16 cellular contexts compared by ENCODE assay signal in the genomic region with DNA sequence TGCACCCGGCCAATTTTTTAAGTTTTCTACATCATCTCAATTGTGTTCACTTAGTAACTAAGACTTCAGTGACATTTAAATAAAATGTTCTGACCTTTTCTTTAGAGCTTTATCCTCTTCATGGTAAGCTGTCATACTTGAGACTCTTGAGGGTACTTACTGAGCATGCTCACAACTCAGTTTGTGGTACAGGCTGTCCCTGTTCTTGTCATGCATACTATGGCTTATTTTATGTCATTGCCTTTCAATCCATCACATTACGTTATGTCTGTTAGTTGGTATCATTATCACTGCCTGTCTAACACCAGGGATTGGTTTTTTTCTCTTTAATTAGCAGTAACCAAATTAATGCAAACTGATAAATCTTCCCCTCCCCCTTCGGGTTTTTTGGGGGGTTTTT. TPM values are rescaled to one million over a fixed set of nuclear protein-coding genes. Genes with fewer than 3 reads are reported as not detected.
DNase-seq lines count a peak whose midpoint lies in the region; ATAC-seq and TF ChIP-seq lines count a peak whose summit lies in the region.
"Had no signal": no experiment of that assay in that cellular context is flagged by ENCODE, and none has a peak within 500 bp of the region (broad histone marks: within the 10 kb centered on the region; RNA-seq: fewer than 3 reads in every experiment).

No MANE protein-coding gene starts in this region.

- peaks cover 5 to 7% of the 10 kb centered on the region in 2 donors for H3K4me1 Mint-ChIP-seq in natural killer cell treated with Interleukin-12 subunit alpha and Interleukin-12 subunit beta and Interleukin-15 and Interleukin-18, amount 100 ng/mL, for 72 hours (ENCODE audit: low read depth in 2 of 2)
- H3K4me1 Mint-ChIP-seq in natural killer cell, result no peaks in the 10 kb centered on the region
- peaks cover 7% of the 10 kb centered on the region for H3K4me1 Mint-ChIP-seq in activated naive CD8-positive, alpha-beta T cell (ENCODE audit: low read depth)
- H3K4me1 Mint-ChIP-seq in stimulated activated effector memory CD8-positive, alpha-beta T cell treated with anti-CD3 and anti-CD28 coated beads, Interleukin-12 subunit alpha, Interleukin-12 subunit beta, amount 100 ng/mL, for 72 hours, result peaks cover 21% of the 10 kb centered on the region
- H3K4me1 Mint-ChIP-seq in stimulated activated naive CD8-positive, alpha-beta T cell treated with anti-CD3 and anti-CD28 coated beads, Interleukin-15, amount 100 ng/mL, for 72 hours, result peaks cover 48% of the 10 kb centered on the region

- H3K36me3 ChIP-seq in spleen, result peaks cover 0 to 93% (median 7%) of the 10 kb centered on the region in 6 donors
- H3K36me3 ChIP-seq: BE2C had no signal

- H3K27ac Mint-ChIP-seq in natural killer cell treated with Interleukin-12 subunit alpha and Interleukin-12 subunit beta and Interleukin-15 and Interleukin-18, amount 100 ng/mL, for 72 hours, result peak overlapping the region; percentile 28 to 31
- no peak overlapping the region for H3K27ac Mint-ChIP-seq in natural killer cell
- peak overlapping the region; percentile 54 for H3K27ac Mint-ChIP-seq in activated naive CD8-positive, alpha-beta T cell
- no peak overlapping the region for H3K27ac Mint-ChIP-seq in stimulated activated effector memory CD8-positive, alpha-beta T cell treated with anti-CD3 and anti-CD28 coated beads, Interleukin-12 subunit alpha, Interleukin-12 subunit beta, amount 100 ng/mL, for 72 hours
- peak overlapping the region; percentile 12 to 16 for H3K27ac Mint-ChIP-seq in stimulated activated naive CD8-positive, alpha-beta T cell treated with anti-CD3 and anti-CD28 coated beads, Interleukin-15, amount 100 ng/mL, for 72 hours
- H3K27ac Mint-ChIP-seq: CD4-positive, alpha-beta memory T cell had no signal

- H3K36me3 Mint-ChIP-seq in natural killer cell treated with Interleukin-12 subunit alpha and Interleukin-12 subunit beta and Interleukin-15 and Interleukin-18, amount 100 ng/mL, for 72 hours, result no peaks in the 10 kb centered on the region
- no peaks in the 10 kb centered on the region for H3K36me3 Mint-ChIP-seq in natural killer cell
- H3K36me3 Mint-ChIP-seq in activated naive CD8-positive, alpha-beta T cell, result peaks cover 7% of the 10 kb centered on the region
- peaks cover 28% of the 10 kb centered on the region for H3K36me3 Mint-ChIP-seq in stimulated activated effector memory CD8-positive, alpha-beta T cell treated with anti-CD3 and anti-CD28 coated beads, Interleukin-12 subunit alpha, Interleukin-12 subunit beta, amount 100 ng/mL, for 72 hours

- no peak overlapping the region for H3K4me3 ChIP-seq in spleen
- H3K4me3 ChIP-seq: A549, GM23248 had no signal

- H3K4me3 Mint-ChIP-seq in natural killer cell treated with Interleukin-12 subunit alpha and Interleukin-12 subunit beta and Interleukin-15 and Interleukin-18, amount 100 ng/mL, for 72 hours, result peak overlapping the region; percentile 34
- no peak overlapping the region for H3K4me3 Mint-ChIP-seq in natural killer cell
- H3K4me3 Mint-ChIP-seq in activated naive CD8-positive, alpha-beta T cell, result no peak overlapping the region
- no peak overlapping the region for H3K4me3 Mint-ChIP-seq in stimulated activated effector memory CD8-positive, alpha-beta T cell treated with anti-CD3 and anti-CD28 coated beads, Interleukin-12 subunit alpha, Interleukin-12 subunit beta, amount 100 ng/mL, for 72 hours
- peak overlapping the region in 1 of 2 donors; percentile 2 for H3K4me3 Mint-ChIP-seq in stimulated activated naive CD8-positive, alpha-beta T cell treated with anti-CD3 and anti-CD28 coated beads, Interleukin-15, amount 100 ng/mL, for 72 hours
- H3K4me3 Mint-ChIP-seq: CD4-positive, alpha-beta memory T cell had no signal

- DNase-seq in natural killer cell treated with Interleukin-12 subunit alpha and Interleukin-12 subunit beta and Interleukin-15 and Interleukin-18, amount 100 ng/mL, for 72 hours (ENCODE audit: low spot score), result no peak
- DNase-seq in natural killer cell (no peak), spleen (no peak)
- DNase-seq in stimulated activated effector memory CD8-positive, alpha-beta T cell treated with anti-CD3 and anti-CD28 coated beads, Interleukin-12 subunit alpha, Interleukin-12 subunit beta, amount 100 ng/mL, for 72 hours (ENCODE audit: low spot score in 2 of 2), result no peak
- no peak for DNase-seq in stimulated activated naive CD8-positive, alpha-beta T cell treated with anti-CD3 and anti-CD28 coated beads, Interleukin-15, amount 100 ng/mL, for 72 hours
- DNase-seq: BE2C; CD4-positive, alpha-beta memory T cell; DMS79; GM23248 had no signal

- H3K9me3 ChIP-seq in spleen, result no peaks in the 10 kb centered on the region
- H3K9me3 ChIP-seq: A549, BE2C had no signal

- intact Hi-C loops in natural killer cell (cut with micrococcal nuclease), result no loop called here
- intact Hi-C loops in spleen (cut with DNase I; ENCODE audit: low total_unique reads), result no loop called here

- peak; percentile 57 to 79 for ATAC-seq in natural killer cell treated with Interleukin-12 subunit alpha and Interleukin-12 subunit beta and Interleukin-15 and Interleukin-18, amount 100 ng/mL, for 72 hours
- ATAC-seq in natural killer cell, result no peak
- ATAC-seq in stimulated activated effector memory CD8-positive, alpha-beta T cell treated with anti-CD3 and anti-CD28 coated beads, Interleukin-12 subunit alpha, Interleukin-12 subunit beta, amount 100 ng/mL, for 72 hours, result peak; percentile 57
- ATAC-seq in stimulated activated naive CD8-positive, alpha-beta T cell treated with anti-CD3 and anti-CD28 coated beads, Interleukin-15, amount 100 ng/mL, for 72 hours, result peak; percentile 74
- ATAC-seq in GM21381 (IDR thresholded peaks at IDR 0.05; ENCODE audit: unreplicated experiment), result no peak
- no peak for ATAC-seq in GM19467 (IDR thresholded peaks at IDR 0.05; ENCODE audit: unreplicated experiment)
- ATAC-seq: A549, HCT116, HepG2 had no signal

- no peaks in the 10 kb centered on the region for H3K27me3 Mint-ChIP-seq in natural killer cell treated with Interleukin-12 subunit alpha and Interleukin-12 subunit beta and Interleukin-15 and Interleukin-18, amount 100 ng/mL, for 72 hours
- no peaks in the 10 kb centered on the region for H3K27me3 Mint-ChIP-seq in natural killer cell (ENCODE audit: low read depth in 2 of 2)
- H3K27me3 Mint-ChIP-seq in activated naive CD8-positive, alpha-beta T cell, result no peaks in the 10 kb centered on the region
- H3K27me3 Mint-ChIP-seq in stimulated activated naive CD8-positive, alpha-beta T cell treated with anti-CD3 and anti-CD28 coated beads, Interleukin-15, amount 100 ng/mL, for 72 hours, result no peaks in the 10 kb centered on the region
- H3K27me3 Mint-ChIP-seq: CD4-positive, alpha-beta memory T cell had no signal

- WGBS in spleen, 5 donors, result 74 to 85% (median 76%) methylated on average over 3 of the region's 3 CpGs

- H3K27me3 ChIP-seq in spleen (replicated peaks in 1 of 7), result no peaks in the 10 kb centered on the region
- H3K27me3 ChIP-seq: BE2C had no signal

- H3K27ac ChIP-seq in spleen, result no peak overlapping the region
- H3K27ac ChIP-seq: A549, C4-2B, GM23248 had no signal

- no peak for TF ChIP-seq POLR2A in spleen (IDR thresholded peaks at IDR 0.05)

- no peaks in the 10 kb centered on the region for H3K9me3 Mint-ChIP-seq in natural killer cell treated with Interleukin-12 subunit alpha and Interleukin-12 subunit beta and Interleukin-15 and Interleukin-18, amount 100 ng/mL, for 72 hours
- no peaks in the 10 kb centered on the region for H3K9me3 Mint-ChIP-seq in natural killer cell
- H3K9me3 Mint-ChIP-seq in activated naive CD8-positive, alpha-beta T cell (ENCODE audit: low read depth), result no peaks in the 10 kb centered on the region
- no peaks in the 10 kb centered on the region for H3K9me3 Mint-ChIP-seq in stimulated activated effector memory CD8-positive, alpha-beta T cell treated with anti-CD3 and anti-CD28 coated beads, Interleukin-12 subunit alpha, Interleukin-12 subunit beta, amount 100 ng/mL, for 72 hours
- H3K9me3 Mint-ChIP-seq in stimulated activated naive CD8-positive, alpha-beta T cell treated with anti-CD3 and anti-CD28 coated beads, Interleukin-15, amount 100 ng/mL, for 72 hours, result no peaks in the 10 kb centered on the region
- H3K9me3 Mint-ChIP-seq: CD4-positive, alpha-beta memory T cell had no signal

- no peak for TF ChIP-seq CTCF in natural killer cell (IDR thresholded peaks at IDR 0.05)
- no peak for TF ChIP-seq CTCF in spleen (IDR thresholded peaks at IDR 0.05 in 8 of 11, conservative IDR thresholded peaks at IDR 0.05 in 3 of 11)

- H3K4me1 ChIP-seq in spleen, result no peaks in the 10 kb centered on the region
- H3K4me1 ChIP-seq: BE2C had no signal

RNA-seq across cellular contexts. Expression of a gene that starts 41.9 kb away (rescaled TPM):
- under 1 TPM; 0.33 to 0.40 TPM for total RNA-seq in natural killer cell treated with Interleukin-12 subunit alpha and Interleukin-12 subunit beta and Interleukin-15 and Interleukin-18, amount 100 ng/mL, for 72 hours
- under 1 TPM in 2 of 3 donors, not detected in 1; 0.14 to 0.21 TPM for total RNA-seq in natural killer cell
- total RNA-seq in spleen, result under 1 TPM in 5 of 7 donors, not detected in 2; 0.07 to 0.72 (median 0.32) TPM
- under 1 TPM in 2 of 3 donors, not detected in 1; 0.06 TPM for polyA plus RNA-seq in spleen
- total RNA-seq: CD4-positive, alpha-beta memory T cell had no signal
- polyA plus RNA-seq: CD4-positive, alpha-beta memory T cell; HepG2 had no signal

Comparison
In these comparisons a context has a peak if more than half of its experiments do, and no peak if none do; other contexts are left out.
1. ATAC-seq: peak in natural killer cell treated with Interleukin-12 subunit alpha and Interleukin-12 subunit beta and Interleukin-15 and Interleukin-18, amount 100 ng/mL, for 72 hours (2 of 2), stimulated activated effector memory CD8-positive, alpha-beta T cell treated with anti-CD3 and anti-CD28 coated beads, Interleukin-12 subunit alpha, Interleukin-12 subunit beta, amount 100 ng/mL, for 72 hours (single experiment) and stimulated activated naive CD8-positive, alpha-beta T cell treated with anti-CD3 and anti-CD28 coated beads, Interleukin-15, amount 100 ng/mL, for 72 hours (single experiment); none in natural killer cell (0 of 3), GM21381 (single experiment) and GM19467 (single experiment).
2. H3K27ac Mint-ChIP-seq: peak in natural killer cell treated with Interleukin-12 subunit alpha and Interleukin-12 subunit beta and Interleukin-15 and Interleukin-18, amount 100 ng/mL, for 72 hours (2 of 2), activated naive CD8-positive, alpha-beta T cell (single experiment) and stimulated activated naive CD8-positive, alpha-beta T cell treated with anti-CD3 and anti-CD28 coated beads, Interleukin-15, amount 100 ng/mL, for 72 hours (2 of 2); none in natural killer cell (0 of 2) and stimulated activated effector memory CD8-positive, alpha-beta T cell treated with anti-CD3 and anti-CD28 coated beads, Interleukin-12 subunit alpha, Interleukin-12 subunit beta, amount 100 ng/mL, for 72 hours (single experiment).